8 cellular contexts compared by ENCODE assay signal in genomic region chr3:41961750-41962679, GRCh38. TPM values are rescaled to one million over a fixed set of nuclear protein-coding genes. Genes with fewer than 3 reads are reported as not detected.
DNase-seq lines count a peak whose midpoint lies in the region; ATAC-seq and TF ChIP-seq lines count a peak whose summit lies in the region.

ULK4 (minus strand) TSS chr3:41962103; CDS start chr3:41954759, 7,344 bp downstream.

- peak in 1 of 3 donors; percentile 58 for TF ChIP-seq POLR2A in spleen (IDR thresholded peaks at IDR 0.05)

- H3K27ac ChIP-seq in AG04450 (ENCODE audit: low read depth, low read length) = peak within 1 kb of the TSS; percentile 73
- peak within 1 kb of the TSS; percentile 72 to 89 (median 86) for H3K27ac ChIP-seq in spleen

- no peaks in the 10 kb centered on the region for H3K27me3 Mint-ChIP-seq in activated B cell treated with CpG ODN at 0.5 μM for 24 hours

- TF ChIP-seq CTCF in AG04450 (IDR thresholded peaks at IDR 0.05; ENCODE audit: low read depth, low read length) = no peak
- no peak for TF ChIP-seq CTCF in activated B cell treated with CpG ODN at 0.5 μM for 24 hours (IDR thresholded peaks at IDR 0.05)
- peak in 3 of 11 experiments; percentile 16 to 34 (median 28) for TF ChIP-seq CTCF in spleen (IDR thresholded peaks at IDR 0.05 in 8 of 11, conservative IDR thresholded peaks at IDR 0.05 in 3 of 11)

- H3K36me3 ChIP-seq in spleen = no peaks in the 10 kb centered on the region

- DNase-seq in AG04450 (ENCODE audit: low read depth, low spot score) (peak; percentile 100), NCI-H226 (peak; percentile 100), activated B cell treated with CpG ODN at 0.5 μM for 24 hours (peak; percentile 91), inferior parietal cortex (ENCODE audit: extremely low spot score) (peak; percentile 99), spleen (peak; percentile 99)
- DNase-seq in central memory CD4-positive, alpha-beta T cell = peak; percentile 96

- H3K4me3 Mint-ChIP-seq in activated B cell treated with CpG ODN at 0.5 μM for 24 hours = peak within 1 kb of the TSS; percentile 97

- POLR2A ChIA-PET in AG04450 (lab: Yijun Ruan, JAX) = interaction anchor here (0.6 to 1.3 kb wide), 9 partner anchors 21 to 1039 kb away, joined by 3 to 15 read pairs (median 9); partner anchors contain the start of genes CTNNB1 and TRAK1
- POLR2A ChIA-PET in activated B cell treated with CpG ODN at 0.5 μM for 24 hours (lab: Charles Lee) = interaction anchor here (0.5 to 1.9 kb wide), 25 partner anchors 10 to 1799 kb away, joined by 3 to 32 read pairs (median 5); partner anchors contain the start of genes CTNNB1 and EIF1B

- H3K27me3 ChIP-seq in AG04450 (ENCODE audit: control insufficient read depth, insufficient read depth, low read length) (peaks cover 5% of the 10 kb centered on the region), spleen (replicated peaks in 1 of 7) (no peaks in the 10 kb centered on the region)

- H3K36me3 Mint-ChIP-seq in activated B cell treated with CpG ODN at 0.5 μM for 24 hours (ENCODE audit: low read depth) = peaks cover 9% of the 10 kb centered on the region

- peak; percentile 96 for ATAC-seq in GM18909 (IDR thresholded peaks at IDR 0.05; ENCODE audit: poor library complexity, unreplicated experiment)
- ATAC-seq in HG03175 (IDR thresholded peaks at IDR 0.05; ENCODE audit: unreplicated experiment) = peak; percentile 90
- ATAC-seq in activated B cell treated with CpG ODN at 0.5 μM for 24 hours (ENCODE audit: low read depth) = peak; percentile 88

- H3K9me3 Mint-ChIP-seq in activated B cell treated with CpG ODN at 0.5 μM for 24 hours = no peaks in the 10 kb centered on the region

- H3K4me3 ChIP-seq in AG04450 (ENCODE audit: low read depth, low read length) (peak within 1 kb of the TSS; percentile 87), spleen (peak within 1 kb of the TSS; percentile 92 to 99 (median 96))

- peak within 1 kb of the TSS; percentile 96 for H3K27ac Mint-ChIP-seq in activated B cell treated with CpG ODN at 0.5 μM for 24 hours

- peaks cover 4% of the 10 kb centered on the region; the same call in 1 of the 2 replicates for H3K9me3 ChIP-seq in AG04450 (ENCODE audit: control insufficient read depth, insufficient read depth, low read length)
- no peaks in the 10 kb centered on the region for H3K9me3 ChIP-seq in spleen

- peaks cover 5 to 23% (median 15%) of the 10 kb centered on the region in 6 donors for H3K4me1 ChIP-seq in spleen

- WGBS in spleen, 5 donors = 0 to 1% (median 1%) methylated on average over 31 to 58 of the region's 58 CpGs

- peaks cover 14% of the 10 kb centered on the region for H3K4me1 Mint-ChIP-seq in activated B cell treated with CpG ODN at 0.5 μM for 24 hours

- CTCF ChIA-PET in AG04450 (lab: Charles Lee) (interaction anchor here (0.5 to 1.2 kb wide), 7 partner anchors 68 to 615 kb away, joined by 3 to 12 read pairs (median 4); no protein-coding TSS in a partner anchor), activated B cell treated with CpG ODN at 0.5 μM for 24 hours (lab: Charles Lee) (interaction anchor here (0.7 to 1.7 kb wide), 4 partner anchors 51 to 138 kb away, joined by 3 to 11 read pairs (median 4); no protein-coding TSS in a partner anchor)

- intact Hi-C loops in activated B cell treated with CpG ODN at 0.5 μM for 24 hours (cut with micrococcal nuclease) (loop anchor here (1.0 to 5.0 kb wide), 13 partner anchors 51 to 1653 kb away; partner anchors contain the start of genes CCDC13, CTNNB1, EIF1B and NKTR), spleen (cut with DNase I; ENCODE audit: low total_unique reads) (loop anchor here (10.0 kb wide), 1 partner anchor 53 kb away; no protein-coding TSS in a partner anchor)

RNA-seq across cellular contexts. Expression of gene ULK4, which starts in this region (rescaled TPM):
- polyA plus RNA-seq in AG04450 (2011; rRNA removed) (2.8 and 3.7 TPM in 2 replicates), spleen (1 to 10 TPM; 2.0 to 3.1 (median 2.5) TPM)
- 7.0 and 11.2 TPM in 2 replicates for polyA minus RNA-seq in AG04450 (2011; rRNA and poly(A)+ RNA removed)
- total RNA-seq in activated B cell treated with CpG ODN at 0.5 μM for 24 hours (16.8 and 18.6 TPM in 2 replicates), spleen (10 to 100 TPM; 10.8 to 33.3 (median 15.7) TPM)

Comparison
In these comparisons a context has a peak if more than half of its experiments do, and no peak if none do; other contexts are left out.
1. Peak in every context shown above with its lines: DNase-seq, ATAC-seq, H3K4me3 ChIP-seq and H3K27ac ChIP-seq.